Comparison of ENCODE assay signal across 8 cellular contexts in the genomic region with DNA sequence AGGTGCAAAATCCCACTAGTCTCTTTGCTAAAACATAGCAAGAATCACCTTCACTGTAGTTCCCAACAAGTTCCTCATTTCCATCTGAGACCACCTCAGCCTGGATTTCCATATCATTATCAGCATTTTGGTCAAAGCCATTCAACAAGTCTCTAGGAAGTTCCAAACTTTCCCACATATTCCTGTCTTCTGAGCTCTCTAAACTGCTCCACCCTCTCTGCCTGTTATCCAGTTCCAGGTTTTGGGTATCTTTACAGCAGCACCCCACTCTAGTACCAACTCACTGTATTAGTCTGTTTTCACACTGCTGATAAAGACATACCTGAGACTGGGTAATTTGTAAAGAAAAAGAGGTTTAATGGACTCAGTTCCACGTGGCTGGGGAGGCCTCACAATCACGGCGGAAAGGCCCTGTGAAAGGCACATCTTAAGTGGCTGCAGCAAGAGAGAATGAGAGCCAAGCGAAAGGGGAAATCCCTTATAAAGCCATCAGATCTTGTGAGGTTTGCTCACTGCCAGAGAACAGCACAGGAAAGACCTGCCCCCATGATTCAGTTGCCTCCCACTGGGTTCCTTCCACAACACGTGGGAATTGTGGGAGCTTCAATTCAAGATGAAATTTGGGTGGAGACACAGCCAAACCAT.
DNase-seq lines count a peak whose midpoint lies in the region; ATAC-seq and TF ChIP-seq lines count a peak whose summit lies in the region.
"Not testable (repeated sequence)": the region's sequence is repeated elsewhere in the genome, so short reads cannot be mapped to it uniquely, and the experiment has no call there.

No MANE protein-coding gene starts in this region.

- H3K36me3 Mint-ChIP-seq in activated CD8-positive, alpha-beta T cell treated with anti-CD3 and anti-CD28 coated beads, Interleukin-2, amount 10 ng/mL, durations not matched to agents 7 days and 5 days (ENCODE audit: low read depth): not testable (repeated sequence)
- peaks cover 0 to 22% (median 9%) of the 10 kb centered on the region in 3 donors for H3K36me3 Mint-ChIP-seq in naive thymus-derived CD8-positive, alpha-beta T cell
- peaks cover 24% of the 10 kb centered on the region for H3K36me3 Mint-ChIP-seq in stimulated activated naive CD8-positive, alpha-beta T cell treated with anti-CD3 and anti-CD28 coated beads, Interleukin-15, Interleukin-2, amounts not matched to agents 100 ng/mL and 50 ng/mL, for 24 hours (ENCODE audit: low read depth)

- H3K27ac Mint-ChIP-seq in activated CD8-positive, alpha-beta T cell treated with anti-CD3 and anti-CD28 coated beads, Interleukin-2, amount 10 ng/mL, durations not matched to agents 7 days and 5 days: not testable (repeated sequence)
- peak overlapping the region in 2 of 10 donors; percentile 22 to 45 for H3K27ac Mint-ChIP-seq in naive thymus-derived CD8-positive, alpha-beta T cell
- peak overlapping the region; percentile 74 for H3K27ac Mint-ChIP-seq in stimulated activated naive CD8-positive, alpha-beta T cell treated with anti-CD3 and anti-CD28 coated beads, Interleukin-15, Interleukin-2, amounts not matched to agents 100 ng/mL and 50 ng/mL, for 24 hours

- not testable (repeated sequence) for H3K27me3 Mint-ChIP-seq in activated CD8-positive, alpha-beta T cell treated with anti-CD3 and anti-CD28 coated beads, Interleukin-2, amount 10 ng/mL, durations not matched to agents 7 days and 5 days (ENCODE audit: low read depth); naive thymus-derived CD8-positive, alpha-beta T cell; stimulated activated naive CD8-positive, alpha-beta T cell treated with anti-CD3 and anti-CD28 coated beads, Interleukin-15, Interleukin-2, amounts not matched to agents 100 ng/mL and 50 ng/mL, for 24 hours

- ATAC-seq in GM18511 (IDR thresholded peaks at IDR 0.05; ENCODE audit: unreplicated experiment): peak; percentile 92
- ATAC-seq in GM21619 (IDR thresholded peaks at IDR 0.05; ENCODE audit: unreplicated experiment): peak; percentile 87
- peak; percentile 87 for ATAC-seq in HG03066 (IDR thresholded peaks at IDR 0.05; ENCODE audit: low read depth, unreplicated experiment)
- ATAC-seq in activated CD8-positive, alpha-beta T cell treated with anti-CD3 and anti-CD28 coated beads, Interleukin-2, amount 10 ng/mL, durations not matched to agents 7 days and 5 days: peak; percentile 57
- peak; percentile 47 to 59 for ATAC-seq in naive thymus-derived CD8-positive, alpha-beta T cell

- H3K4me3 ChIP-seq in choroid plexus epithelial cell (ENCODE audit: low read depth, low read length): not testable (repeated sequence)

- CTCF ChIA-PET in activated CD8-positive, alpha-beta T cell treated with anti-CD3 and anti-CD28 coated beads, Interleukin-2, amount 10 ng/mL, durations not matched to agents 7 days and 5 days (lab: Charles Lee): interaction anchor here (1.8 kb wide), 1 partner anchor 32 kb away, joined by 4 read pairs; a partner anchor contains a TSS

- H3K4me3 Mint-ChIP-seq in activated CD8-positive, alpha-beta T cell treated with anti-CD3 and anti-CD28 coated beads, Interleukin-2, amount 10 ng/mL, durations not matched to agents 7 days and 5 days; naive thymus-derived CD8-positive, alpha-beta T cell; stimulated activated naive CD8-positive, alpha-beta T cell treated with anti-CD3 and anti-CD28 coated beads, Interleukin-15, Interleukin-2, amounts not matched to agents 100 ng/mL and 50 ng/mL, for 24 hours: not testable (repeated sequence)

- peaks cover 29% of the 10 kb centered on the region for H3K4me1 Mint-ChIP-seq in activated CD8-positive, alpha-beta T cell treated with anti-CD3 and anti-CD28 coated beads, Interleukin-2, amount 10 ng/mL, durations not matched to agents 7 days and 5 days (ENCODE audit: low read depth)
- peaks cover 10 to 21% (median 14%) of the 10 kb centered on the region in 4 donors for H3K4me1 Mint-ChIP-seq in naive thymus-derived CD8-positive, alpha-beta T cell
- peaks cover 31% of the 10 kb centered on the region for H3K4me1 Mint-ChIP-seq in stimulated activated naive CD8-positive, alpha-beta T cell treated with anti-CD3 and anti-CD28 coated beads, Interleukin-15, Interleukin-2, amounts not matched to agents 100 ng/mL and 50 ng/mL, for 24 hours (ENCODE audit: low read depth)

- POLR2A ChIA-PET in activated CD8-positive, alpha-beta T cell treated with anti-CD3 and anti-CD28 coated beads, Interleukin-2, amount 10 ng/mL, durations not matched to agents 7 days and 5 days (lab: Charles Lee); naive thymus-derived CD8-positive, alpha-beta T cell (lab: Charles Lee): not testable (repeated sequence)

- DNase-seq in NCI-H69 (lab: John Stamatoyannopoulos, UW): peak; percentile 36
- DNase-seq in activated CD8-positive, alpha-beta T cell treated with anti-CD3 and anti-CD28 coated beads, Interleukin-2, amount 10 ng/mL, durations not matched to agents 7 days and 5 days: not testable (repeated sequence)
- DNase-seq in choroid plexus epithelial cell (ENCODE audit: low read depth): peak; percentile 91
- DNase-seq in naive thymus-derived CD8-positive, alpha-beta T cell: peak in 1 of 10 donors; percentile 4

- not testable (repeated sequence) for TF ChIP-seq CTCF in choroid plexus epithelial cell (conservative IDR thresholded peaks at IDR 0.05; ENCODE audit: low read depth, low read length)

- H3K9me3 Mint-ChIP-seq in activated CD8-positive, alpha-beta T cell treated with anti-CD3 and anti-CD28 coated beads, Interleukin-2, amount 10 ng/mL, durations not matched to agents 7 days and 5 days (ENCODE audit: insufficient read depth); naive thymus-derived CD8-positive, alpha-beta T cell; stimulated activated naive CD8-positive, alpha-beta T cell treated with anti-CD3 and anti-CD28 coated beads, Interleukin-15, Interleukin-2, amounts not matched to agents 100 ng/mL and 50 ng/mL, for 24 hours: not testable (repeated sequence)
